8 cellular contexts compared by ENCODE assay signal in genomic region chr1:110963666-110964399, GRCh38.
DNase-seq lines count a peak whose midpoint lies in the region; TF ChIP-seq lines count a peak whose summit lies in the region.

A gene with protein sequence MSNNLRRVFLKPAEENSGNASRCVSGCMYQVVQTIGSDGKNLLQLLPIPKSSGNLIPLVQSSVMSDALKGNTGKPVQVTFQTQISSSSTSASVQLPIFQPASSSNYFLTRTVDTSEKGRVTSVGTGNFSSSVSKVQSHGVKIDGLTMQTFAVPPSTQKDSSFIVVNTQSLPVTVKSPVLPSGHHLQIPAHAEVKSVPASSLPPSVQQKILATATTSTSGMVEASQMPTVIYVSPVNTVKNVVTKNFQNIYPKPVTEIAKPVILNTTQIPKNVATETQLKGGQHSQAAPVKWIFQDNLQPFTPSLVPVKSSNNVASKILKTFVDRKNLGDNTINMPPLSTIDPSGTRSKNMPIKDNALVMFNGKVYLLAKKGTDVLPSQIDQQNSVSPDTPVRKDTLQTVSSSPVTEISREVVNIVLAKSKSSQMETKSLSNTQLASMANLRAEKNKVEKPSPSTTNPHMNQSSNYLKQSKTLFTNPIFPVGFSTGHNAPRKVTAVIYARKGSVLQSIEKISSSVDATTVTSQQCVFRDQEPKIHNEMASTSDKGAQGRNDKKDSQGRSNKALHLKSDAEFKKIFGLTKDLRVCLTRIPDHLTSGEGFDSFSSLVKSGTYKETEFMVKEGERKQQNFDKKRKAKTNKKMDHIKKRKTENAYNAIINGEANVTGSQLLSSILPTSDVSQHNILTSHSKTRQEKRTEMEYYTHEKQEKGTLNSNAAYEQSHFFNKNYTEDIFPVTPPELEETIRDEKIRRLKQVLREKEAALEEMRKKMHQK (minus strand): TSS chr1:110963922. CDS start chr1:110963688, 234 bp downstream.

- peak within 1 kb of the TSS; percentile 98 for H3K9ac ChIP-seq in SK-N-MC (ENCODE audit: insufficient read length)

- H3K4me3 ChIP-seq in HEK293 (ENCODE audit: low read depth, low read length) (peak within 1 kb of the TSS; percentile 79), SK-N-MC (peak within 1 kb of the TSS; percentile 99)

- H3K9me3 ChIP-seq in HEK293 (ENCODE audit: control insufficient read depth, insufficient read depth, low read depth, low read length) (no peaks in the 10 kb centered on the region), SK-N-MC (ENCODE audit: low read depth, low read length) (peaks cover 14% of the 10 kb centered on the region)

- H3K4me1 ChIP-seq in HEK293 (ENCODE audit: control insufficient read depth, insufficient read depth, low read length), result no peaks in the 10 kb centered on the region; the same call in 1 of the 2 replicates

- CTCF ChIA-PET in HEK293 (lab: Yijun Ruan, JAX), result interaction anchor here (0.8 to 1.1 kb wide), 4 partner anchors 11 to 798 kb away, joined by 3 to 4 read pairs (median 4); no protein-coding TSS in a partner anchor
- CTCF ChIA-PET in activated naive CD4-positive, alpha-beta T cell treated with anti-CD3 and anti-CD28 coated beads, Interleukin-2, amount 10 ng/mL, durations not matched to agents 7 days and 5 days (lab: Charles Lee), result interaction anchor here (0.6 to 1.6 kb wide), 2 partner anchors 180 to 181 kb away, joined by 3 read pairs; no protein-coding TSS in a partner anchor

- H3K36me3 ChIP-seq in HEK293 (ENCODE audit: control insufficient read depth in 2 of 2, insufficient read depth in 1 of 2, low read length in 2 of 2) (no peaks in the 10 kb centered on the region), SK-N-MC (ENCODE audit: insufficient read depth, low read length) (peaks cover 25% of the 10 kb centered on the region)

- peak within 1 kb of the TSS; percentile 99 for H3K27ac Mint-ChIP-seq in activated naive CD4-positive, alpha-beta T cell treated with anti-CD3 and anti-CD28 coated beads, Interleukin-2, amount 10 ng/mL, durations not matched to agents 7 days and 5 days

- H3K27ac ChIP-seq in HEK293 (ENCODE audit: extremely low read depth, low read depth, low read length), result peak within 1 kb of the TSS; percentile 62
- peak within 1 kb of the TSS; percentile 100 for H3K27ac ChIP-seq in SK-N-MC

- DNase-seq in GM04503 (ENCODE audit: low read depth) (peak; percentile 96), MV-4-11 (lab: John Stamatoyannopoulos, UW) (peak; percentile 100), SK-N-MC (ENCODE audit: low read depth, low spot score) (peak; percentile 96), germinal center (ENCODE audit: low spot score) (peak; percentile 97), non-pigmented ciliary epithelial cell (ENCODE audit: low read depth) (peak; percentile 97), superior temporal gyrus (ENCODE audit: extremely low spot score) (peak; percentile 98)
- DNase-seq in activated naive CD4-positive, alpha-beta T cell treated with anti-CD3 and anti-CD28 coated beads, Interleukin-2, amount 10 ng/mL, durations not matched to agents 7 days and 5 days, result peak; percentile 100

- peak; percentile 61 for TF ChIP-seq CTCF in HEK293 (tag by site-specific recombination; IDR thresholded peaks at IDR 0.05)

- H3K9me3 Mint-ChIP-seq in activated naive CD4-positive, alpha-beta T cell treated with anti-CD3 and anti-CD28 coated beads, Interleukin-2, amount 10 ng/mL, durations not matched to agents 7 days and 5 days, result peaks cover 30% of the 10 kb centered on the region

- peaks cover 21% of the 10 kb centered on the region for H3K27me3 Mint-ChIP-seq in activated naive CD4-positive, alpha-beta T cell treated with anti-CD3 and anti-CD28 coated beads, Interleukin-2, amount 10 ng/mL, durations not matched to agents 7 days and 5 days

- H3K4me3 Mint-ChIP-seq in activated naive CD4-positive, alpha-beta T cell treated with anti-CD3 and anti-CD28 coated beads, Interleukin-2, amount 10 ng/mL, durations not matched to agents 7 days and 5 days, result peak within 1 kb of the TSS; percentile 82

- POLR2A ChIA-PET in HEK293 (lab: Yijun Ruan, JAX), result interaction anchor here (0.7 to 1.0 kb wide), 7 partner anchors 8 to 85 kb away, joined by 3 to 5 read pairs (median 4); no protein-coding TSS in a partner anchor

- peaks cover 43% of the 10 kb centered on the region for H3K4me1 Mint-ChIP-seq in activated naive CD4-positive, alpha-beta T cell treated with anti-CD3 and anti-CD28 coated beads, Interleukin-2, amount 10 ng/mL, durations not matched to agents 7 days and 5 days

- peaks cover 45% of the 10 kb centered on the region for H3K36me3 Mint-ChIP-seq in activated naive CD4-positive, alpha-beta T cell treated with anti-CD3 and anti-CD28 coated beads, Interleukin-2, amount 10 ng/mL, durations not matched to agents 7 days and 5 days

TF ChIP-seq in HEK293, 187 proteins besides CTCF, POLR2A, EP300 and RAD21 (continues in another document):
- no peak for TF ChIP-seq ZNF202 (tag by site-specific recombination; IDR thresholded peaks at IDR 0.05; ENCODE audit: borderline replicate concordance)
- peak; percentile 67; the same call in 1 of the 2 replicates for TF ChIP-seq ZNF391 (tag by site-specific recombination; IDR thresholded peaks at IDR 0.05; ENCODE audit: borderline replicate concordance, low read depth)
- no peak for TF ChIP-seq ZNF223 (tag by site-specific recombination; IDR thresholded peaks at IDR 0.05)
- no peak; the same call in 1 of the 2 replicates for TF ChIP-seq YY1 (tag by site-specific recombination; IDR thresholded peaks at IDR 0.05)
- no peak for TF ChIP-seq ZNF555 (tag by site-specific recombination; conservative IDR thresholded peaks at IDR 0.05)
- TF ChIP-seq ZNF449 (tag by site-specific recombination; IDR thresholded peaks at IDR 0.05), result peak; percentile 99
- TF ChIP-seq, protein P1, sequence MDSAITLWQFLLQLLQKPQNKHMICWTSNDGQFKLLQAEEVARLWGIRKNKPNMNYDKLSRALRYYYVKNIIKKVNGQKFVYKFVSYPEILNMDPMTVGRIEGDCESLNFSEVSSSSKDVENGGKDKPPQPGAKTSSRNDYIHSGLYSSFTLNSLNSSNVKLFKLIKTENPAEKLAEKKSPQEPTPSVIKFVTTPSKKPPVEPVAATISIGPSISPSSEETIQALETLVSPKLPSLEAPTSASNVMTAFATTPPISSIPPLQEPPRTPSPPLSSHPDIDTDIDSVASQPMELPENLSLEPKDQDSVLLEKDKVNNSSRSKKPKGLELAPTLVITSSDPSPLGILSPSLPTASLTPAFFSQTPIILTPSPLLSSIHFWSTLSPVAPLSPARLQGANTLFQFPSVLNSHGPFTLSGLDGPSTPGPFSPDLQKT (IDR thresholded peaks at IDR 0.05; ENCODE audit: borderline replicate concordance, low read depth, low read length), result no peak
- TF ChIP-seq GLIS1 (tag by site-specific recombination; IDR thresholded peaks at IDR 0.05), result peak; percentile 66
- TF ChIP-seq ZNF518A (tag by site-specific recombination; conservative IDR thresholded peaks at IDR 0.05; ENCODE audit: low read depth), result peak; percentile 100
- TF ChIP-seq ZNF529 (tag by site-specific recombination; IDR thresholded peaks at IDR 0.05; ENCODE audit: insufficient replicate concordance), result no peak
- TF ChIP-seq, protein P2, sequence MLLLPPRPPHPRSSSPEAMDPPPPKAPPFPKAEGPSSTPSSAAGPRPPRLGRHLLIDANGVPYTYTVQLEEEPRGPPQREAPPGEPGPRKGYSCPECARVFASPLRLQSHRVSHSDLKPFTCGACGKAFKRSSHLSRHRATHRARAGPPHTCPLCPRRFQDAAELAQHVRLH (tag by site-specific recombination; IDR thresholded peaks at IDR 0.05), result peak; percentile 80; the same call in 1 of the 2 replicates

Comparison
In these comparisons a context has a peak if more than half of its experiments do, and no peak if none do; other contexts are left out.
1. Peak in every context shown above with its lines: DNase-seq, H3K4me3 ChIP-seq and H3K27ac ChIP-seq.